ENCODE assay signal across 17 cellular contexts in genomic region chr10:32374605-32375004, GRCh38. TPM values are rescaled to one million over a fixed set of nuclear protein-coding genes. Genes with fewer than 3 reads are reported as not detected.
DNase-seq lines count a peak whose midpoint lies in the region; ATAC-seq, FAIRE-seq and TF ChIP-seq lines count a peak whose summit lies in the region.
"Had no signal": no experiment of that assay in that cellular context is flagged by ENCODE, and none has a peak within 500 bp of the region (broad histone marks: within the 10 kb centered on the region; RNA-seq: fewer than 3 reads in every experiment).

No MANE protein-coding gene starts in this region.

- no peaks in the 10 kb centered on the region for H3K9me3 ChIP-seq in CD4-positive, CD25-positive, alpha-beta regulatory T cell (ENCODE audit: control insufficient read depth in 2 of 2, low read length in 2 of 2)
- H3K9me3 ChIP-seq in hepatocyte (ENCODE audit: low read depth), result no peaks in the 10 kb centered on the region
- H3K9me3 ChIP-seq: colonic mucosa, left lung had no signal

- peaks cover 57% of the 10 kb centered on the region for H3K4me1 ChIP-seq in CD4-positive, CD25-positive, alpha-beta regulatory T cell (ENCODE audit: control insufficient read depth, insufficient read depth, low read length, poor library complexity, severe bottlenecking)
- H3K4me1 ChIP-seq in hepatocyte (ENCODE audit: insufficient read depth), result no peaks in the 10 kb centered on the region

- peak; percentile 65 for FAIRE-seq in A204.1 (lab: Jason Lieb, UNC)

- DNase-seq in CD4-positive, CD25-positive, alpha-beta regulatory T cell, result no peak
- no peak for DNase-seq in activated T-helper 1 cell treated with anti-CD3 and anti-CD28 coated beads, Interleukin-12 subunit alpha, Interleukin-12 subunit beta, Interleukin-2, Interleukin-4 antibody, amounts not matched to agents 30 ng/mL and 10 ng/mL and 1 ng/mL, durations not matched to agents 14 hours and 24 hours and 36 hours (ENCODE audit: low spot score)
- DNase-seq in hepatocyte (ENCODE audit: low spot score), result no peak
- no peak for DNase-seq in stimulated activated naive CD4-positive, alpha-beta T cell (lab: John Stamatoyannopoulos, UW)
- DNase-seq: activated CD4-positive, alpha-beta T cell treated with anti-CD3 and anti-CD28 coated beads, Interleukin-2, amount 50 U/mL, for 1 hour; colonic mucosa; H9; left lung; NCI-H1417; posterior cingulate gyrus; stimulated activated CD4-positive, alpha-beta T cell treated with anti-CD3 and anti-CD28 coated beads, Interleukin-4, amount 100 ng/mL, for 4 hours had no signal

- H3K4me3 Mint-ChIP-seq in CD4-positive, CD25-positive, alpha-beta regulatory T cell, result peak overlapping the region; percentile 54 to 79 (median 76)
- H3K4me3 Mint-ChIP-seq in activated T-helper 1 cell treated with anti-CD3 and anti-CD28 coated beads, Interleukin-12 subunit alpha, Interleukin-12 subunit beta, Interleukin-2, Interleukin-4 antibody, amounts not matched to agents 30 ng/mL and 10 ng/mL and 1 ng/mL, durations not matched to agents 14 hours and 24 hours and 36 hours, result peak overlapping the region; percentile 45
- H3K4me3 Mint-ChIP-seq: H9 had no signal

- H3K27me3 ChIP-seq in CD4-positive, CD25-positive, alpha-beta regulatory T cell (ENCODE audit: control insufficient read depth, insufficient read depth, low read length), result no peaks in the 10 kb centered on the region
- no peaks in the 10 kb centered on the region for H3K27me3 ChIP-seq in hepatocyte
- H3K27me3 ChIP-seq: colonic mucosa, left lung had no signal

- H3K9me3 Mint-ChIP-seq in CD4-positive, CD25-positive, alpha-beta regulatory T cell, result no peaks in the 10 kb centered on the region
- peaks cover 5% of the 10 kb centered on the region for H3K9me3 Mint-ChIP-seq in activated T-helper 1 cell treated with anti-CD3 and anti-CD28 coated beads, Interleukin-12 subunit alpha, Interleukin-12 subunit beta, Interleukin-2, Interleukin-4 antibody, amounts not matched to agents 30 ng/mL and 10 ng/mL and 1 ng/mL, durations not matched to agents 14 hours and 24 hours and 36 hours
- H3K9me3 Mint-ChIP-seq: H9 had no signal

- H3K27ac ChIP-seq in CD4-positive, CD25-positive, alpha-beta regulatory T cell (ENCODE audit: insufficient read depth, low read length, poor library complexity, severe bottlenecking), result peak overlapping the region; percentile 47
- no peak overlapping the region for H3K27ac ChIP-seq in hepatocyte
- H3K27ac ChIP-seq: colonic mucosa, left lung, skin epidermis had no signal

- H2AFZ ChIP-seq in hepatocyte, result no peak overlapping the region

- H3K27ac Mint-ChIP-seq in CD4-positive, CD25-positive, alpha-beta regulatory T cell, result peak overlapping the region in 2 of 3 donors; percentile 32
- no peak overlapping the region for H3K27ac Mint-ChIP-seq in activated T-helper 1 cell treated with anti-CD3 and anti-CD28 coated beads, Interleukin-12 subunit alpha, Interleukin-12 subunit beta, Interleukin-2, Interleukin-4 antibody, amounts not matched to agents 30 ng/mL and 10 ng/mL and 1 ng/mL, durations not matched to agents 14 hours and 24 hours and 36 hours
- H3K27ac Mint-ChIP-seq: B cell, H9 had no signal

- peaks cover 89% of the 10 kb centered on the region for H3K79me2 ChIP-seq in hepatocyte

- peaks cover 16% of the 10 kb centered on the region for H3K36me3 Mint-ChIP-seq in CD4-positive, CD25-positive, alpha-beta regulatory T cell
- peaks cover 4% of the 10 kb centered on the region for H3K36me3 Mint-ChIP-seq in activated T-helper 1 cell treated with anti-CD3 and anti-CD28 coated beads, Interleukin-12 subunit alpha, Interleukin-12 subunit beta, Interleukin-2, Interleukin-4 antibody, amounts not matched to agents 30 ng/mL and 10 ng/mL and 1 ng/mL, durations not matched to agents 14 hours and 24 hours and 36 hours (ENCODE audit: low read depth)

- 73% methylated on average over 1 of the region's 1 CpG for WGBS in hepatocyte (ENCODE audit: low lambda C conversion rate, missing lambda C conversion rate)

- no peak for TF ChIP-seq CTCF in hepatocyte (IDR thresholded peaks at IDR 0.05; ENCODE audit: poor library complexity)

- ATAC-seq in CD4-positive, CD25-positive, alpha-beta regulatory T cell (ENCODE audit: low read depth in 2 of 2), result no peak
- ATAC-seq in GM21367 (IDR thresholded peaks at IDR 0.05; ENCODE audit: unreplicated experiment), result no peak
- no peak for ATAC-seq in HG02981 (IDR thresholded peaks at IDR 0.05; ENCODE audit: unreplicated experiment)
- ATAC-seq: left lung, SK-N-SH treated with all-trans-retinoic acid at 6 μM for 48 hours had no signal

- peak overlapping the region; percentile 77 for H3K4me2 ChIP-seq in hepatocyte

- H3K4me1 Mint-ChIP-seq in CD4-positive, CD25-positive, alpha-beta regulatory T cell, result peaks cover 5 to 54% (median 42%) of the 10 kb centered on the region in 4 donors
- peaks cover 31% of the 10 kb centered on the region for H3K4me1 Mint-ChIP-seq in activated T-helper 1 cell treated with anti-CD3 and anti-CD28 coated beads, Interleukin-12 subunit alpha, Interleukin-12 subunit beta, Interleukin-2, Interleukin-4 antibody, amounts not matched to agents 30 ng/mL and 10 ng/mL and 1 ng/mL, durations not matched to agents 14 hours and 24 hours and 36 hours (ENCODE audit: low read depth)

- no peaks in the 10 kb centered on the region for H3K27me3 Mint-ChIP-seq in CD4-positive, CD25-positive, alpha-beta regulatory T cell
- H3K27me3 Mint-ChIP-seq in activated T-helper 1 cell treated with anti-CD3 and anti-CD28 coated beads, Interleukin-12 subunit alpha, Interleukin-12 subunit beta, Interleukin-2, Interleukin-4 antibody, amounts not matched to agents 30 ng/mL and 10 ng/mL and 1 ng/mL, durations not matched to agents 14 hours and 24 hours and 36 hours (ENCODE audit: insufficient read depth), result no peaks in the 10 kb centered on the region
- H3K27me3 Mint-ChIP-seq: B cell had no signal

- H3K9me2 ChIP-seq in hepatocyte (replicated peaks; ENCODE audit: insufficient read depth), result no peaks in the 10 kb centered on the region

- peak overlapping the region; percentile 95 for H3K4me3 ChIP-seq in CD4-positive, CD25-positive, alpha-beta regulatory T cell (ENCODE audit: low read depth, low read length)
- H3K4me3 ChIP-seq in hepatocyte, result no peak overlapping the region
- H3K4me3 ChIP-seq: colonic mucosa, left lung, skin epidermis had no signal

- peaks cover 4% of the 10 kb centered on the region for H4K20me1 ChIP-seq in hepatocyte (ENCODE audit: insufficient read depth, poor library complexity, severe bottlenecking)

- peaks cover 17% of the 10 kb centered on the region for H3K36me3 ChIP-seq in CD4-positive, CD25-positive, alpha-beta regulatory T cell (ENCODE audit: control insufficient read depth, insufficient read depth, low read length)
- no peaks in the 10 kb centered on the region for H3K36me3 ChIP-seq in hepatocyte (replicated peaks; ENCODE audit: insufficient read depth, low read depth)
- H3K36me3 ChIP-seq: colonic mucosa, left lung had no signal

- intact Hi-C loops in activated T-helper 1 cell treated with anti-CD3 and anti-CD28 coated beads, Interleukin-12 subunit alpha, Interleukin-12 subunit beta, Interleukin-2, Interleukin-4 antibody, amounts not matched to agents 30 ng/mL and 10 ng/mL and 1 ng/mL, durations not matched to agents 14 hours and 24 hours and 36 hours (cut with micrococcal nuclease), result loop anchor here (5.0 kb wide), 3 partner anchors 317 to 763 kb away; partner anchors contain the start of genes ITGB1 and KIF5B

RNA-seq across cellular contexts. Expression of gene EPC1, which starts 27.6 kb away (rescaled TPM):
- total RNA-seq in CD4-positive, CD25-positive, alpha-beta regulatory T cell, result 218 TPM
- 10 to 100 TPM; 46.6 to 64.4 (median 56.8) TPM for polyA plus RNA-seq in CD4-positive, CD25-positive, alpha-beta regulatory T cell
- total RNA-seq in activated T-helper 1 cell treated with anti-CD3 and anti-CD28 coated beads, Interleukin-12 subunit alpha, Interleukin-12 subunit beta, Interleukin-2, Interleukin-4 antibody, amounts not matched to agents 30 ng/mL and 10 ng/mL and 1 ng/mL, durations not matched to agents 14 hours and 24 hours and 36 hours, result 36.5 and 37.8 TPM in 2 replicates
- 31.4 and 36.3 TPM in 2 replicates for total RNA-seq in hepatocyte
- polyA plus RNA-seq in hepatocyte, result 19.4 and 19.8 TPM in 2 replicates
